Comparison of ENCODE assay signal across 2 cellular contexts in the genomic region with DNA sequence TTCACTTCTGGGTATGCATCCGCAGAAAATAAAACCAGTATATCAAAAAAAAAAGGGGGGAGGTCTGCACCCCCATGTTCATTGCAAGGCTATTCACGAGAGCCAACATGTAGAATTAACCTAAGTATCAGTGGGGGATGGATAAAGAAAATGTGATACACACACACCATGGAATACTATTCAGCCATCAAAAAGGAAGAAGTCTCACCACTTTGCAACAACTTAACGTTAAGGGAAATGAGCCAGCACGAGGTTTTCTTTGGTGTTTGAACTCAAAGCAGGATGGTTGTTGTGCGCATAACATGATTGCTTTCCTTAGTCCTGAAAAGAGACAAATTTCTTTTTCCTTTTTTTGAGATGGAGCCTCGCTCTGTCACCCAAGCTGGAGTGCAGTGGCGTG.
TF ChIP-seq lines count a peak whose summit lies in the region.

No MANE protein-coding gene starts in this region.

TF ChIP-seq in HEK293, 187 proteins besides CTCF, POLR2A, EP300 and RAD21 (continued from another document):
- TF ChIP-seq, protein P1, sequence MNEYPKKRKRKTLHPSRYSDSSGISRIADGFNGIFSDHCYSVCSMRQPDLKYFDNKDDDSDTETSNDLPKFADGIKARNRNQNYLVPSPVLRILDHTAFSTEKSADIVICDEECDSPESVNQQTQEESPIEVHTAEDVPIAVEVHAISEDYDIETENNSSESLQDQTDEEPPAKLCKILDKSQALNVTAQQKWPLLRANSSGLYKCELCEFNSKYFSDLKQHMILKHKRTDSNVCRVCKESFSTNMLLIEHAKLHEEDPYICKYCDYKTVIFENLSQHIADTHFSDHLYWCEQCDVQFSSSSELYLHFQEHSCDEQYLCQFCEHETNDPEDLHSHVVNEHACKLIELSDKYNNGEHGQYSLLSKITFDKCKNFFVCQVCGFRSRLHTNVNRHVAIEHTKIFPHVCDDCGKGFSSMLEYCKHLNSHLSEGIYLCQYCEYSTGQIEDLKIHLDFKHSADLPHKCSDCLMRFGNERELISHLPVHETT (tag by site-specific recombination; IDR thresholded peaks at IDR 0.05), result no peak
TF ChIP-seq in HEK293: peak in this region for 1.

TF ChIP-seq in K562, 482 proteins besides CTCF, POLR2A, EP300 and RAD21 (continued from another document):
- TF ChIP-seq, protein P2, sequence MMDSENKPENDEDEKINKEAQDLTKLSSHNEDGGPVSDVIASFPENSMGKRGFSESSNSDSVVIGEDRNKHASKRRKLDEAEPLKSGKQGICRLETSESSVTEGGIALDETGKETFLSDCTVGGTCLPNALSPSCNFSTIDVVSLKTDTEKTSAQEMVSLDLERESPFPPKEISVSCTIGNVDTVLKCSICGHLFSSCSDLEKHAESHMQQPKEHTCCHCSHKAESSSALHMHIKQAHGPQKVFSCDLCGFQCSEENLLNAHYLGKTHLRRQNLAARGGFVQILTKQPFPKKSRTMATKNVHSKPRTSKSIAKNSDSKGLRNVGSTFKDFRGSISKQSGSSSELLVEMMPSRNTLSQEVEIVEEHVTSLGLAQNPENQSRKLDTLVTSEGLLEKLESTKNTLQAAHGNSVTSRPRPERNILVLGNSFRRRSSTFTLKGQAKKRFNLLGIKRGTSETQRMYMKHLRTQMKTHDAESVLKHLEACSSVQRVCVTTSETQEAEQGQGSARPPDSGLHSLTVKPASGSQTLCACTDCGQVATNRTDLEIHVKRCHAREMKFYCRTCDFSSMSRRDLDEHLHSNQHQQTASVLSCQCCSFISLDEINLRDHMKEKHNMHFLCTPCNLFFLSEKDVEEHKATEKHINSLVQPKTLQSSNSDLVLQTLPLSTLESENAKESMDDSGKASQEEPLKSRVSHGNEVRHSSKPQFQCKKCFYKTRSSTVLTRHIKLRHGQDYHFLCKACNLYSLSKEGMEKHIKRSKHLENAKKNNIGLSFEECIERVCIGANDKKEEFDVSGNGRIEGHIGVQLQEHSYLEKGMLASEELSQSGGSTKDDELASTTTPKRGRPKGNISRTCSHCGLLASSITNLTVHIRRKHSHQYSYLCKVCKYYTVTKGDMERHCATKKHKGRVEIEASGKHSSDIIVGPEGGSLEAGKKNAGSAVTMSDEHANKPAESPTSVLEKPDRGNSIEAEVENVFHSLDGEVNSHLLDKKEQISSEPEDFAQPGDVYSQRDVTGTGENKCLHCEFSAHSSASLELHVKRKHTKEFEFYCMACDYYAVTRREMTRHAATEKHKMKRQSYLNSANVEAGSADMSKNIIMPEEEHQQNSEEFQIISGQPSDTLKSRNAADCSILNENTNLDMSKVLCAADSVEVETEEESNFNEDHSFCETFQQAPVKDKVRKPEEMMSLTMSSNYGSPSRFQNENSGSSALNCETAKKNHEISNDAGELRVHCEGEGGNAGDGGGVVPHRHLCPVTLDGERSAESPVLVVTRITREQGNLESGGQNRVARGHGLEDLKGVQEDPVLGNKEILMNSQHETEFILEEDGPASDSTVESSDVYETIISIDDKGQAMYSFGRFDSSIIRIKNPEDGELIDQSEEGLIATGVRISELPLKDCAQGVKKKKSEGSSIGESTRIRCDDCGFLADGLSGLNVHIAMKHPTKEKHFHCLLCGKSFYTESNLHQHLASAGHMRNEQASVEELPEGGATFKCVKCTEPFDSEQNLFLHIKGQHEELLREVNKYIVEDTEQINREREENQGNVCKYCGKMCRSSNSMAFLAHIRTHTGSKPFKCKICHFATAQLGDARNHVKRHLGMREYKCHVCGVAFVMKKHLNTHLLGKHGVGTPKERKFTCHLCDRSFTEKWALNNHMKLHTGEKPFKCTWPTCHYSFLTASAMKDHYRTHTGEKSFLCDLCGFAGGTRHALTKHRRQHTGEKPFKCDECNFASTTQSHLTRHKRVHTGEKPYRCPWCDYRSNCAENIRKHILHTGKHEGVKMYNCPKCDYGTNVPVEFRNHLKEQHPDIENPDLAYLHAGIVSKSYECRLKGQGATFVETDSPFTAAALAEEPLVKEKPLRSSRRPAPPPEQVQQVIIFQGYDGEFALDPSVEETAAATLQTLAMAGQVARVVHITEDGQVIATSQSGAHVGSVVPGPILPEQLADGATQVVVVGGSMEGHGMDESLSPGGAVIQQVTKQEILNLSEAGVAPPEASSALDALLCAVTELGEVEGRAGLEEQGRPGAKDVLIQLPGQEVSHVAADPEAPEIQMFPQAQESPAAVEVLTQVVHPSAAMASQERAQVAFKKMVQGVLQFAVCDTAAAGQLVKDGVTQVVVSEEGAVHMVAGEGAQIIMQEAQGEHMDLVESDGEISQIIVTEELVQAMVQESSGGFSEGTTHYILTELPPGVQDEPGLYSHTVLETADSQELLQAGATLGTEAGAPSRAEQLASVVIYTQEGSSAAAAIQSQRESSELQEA (IDR thresholded peaks at IDR 0.05; ENCODE audit: low read depth), result no peak
- no peak for TF ChIP-seq POLR2G (IDR thresholded peaks at IDR 0.05; ENCODE audit: low read depth, low read length)
- no peak for TF ChIP-seq ZNF668 (CRISPR knock-in tag; IDR thresholded peaks at IDR 0.05)
- no peak for TF ChIP-seq SMAD4 (CRISPR knock-in tag; conservative IDR thresholded peaks at IDR 0.05)
- TF ChIP-seq ZNF24 (IDR thresholded peaks at IDR 0.05), result no peak
- no peak for TF ChIP-seq ADNP (tag; IDR thresholded peaks at IDR 0.05)
- no peak for TF ChIP-seq GATA2 (CRISPR knock-in tag; IDR thresholded peaks at IDR 0.05)
- no peak for TF ChIP-seq GABPA (tag; conservative IDR thresholded peaks at IDR 0.05; ENCODE audit: low read depth)
- TF ChIP-seq, protein P3, sequence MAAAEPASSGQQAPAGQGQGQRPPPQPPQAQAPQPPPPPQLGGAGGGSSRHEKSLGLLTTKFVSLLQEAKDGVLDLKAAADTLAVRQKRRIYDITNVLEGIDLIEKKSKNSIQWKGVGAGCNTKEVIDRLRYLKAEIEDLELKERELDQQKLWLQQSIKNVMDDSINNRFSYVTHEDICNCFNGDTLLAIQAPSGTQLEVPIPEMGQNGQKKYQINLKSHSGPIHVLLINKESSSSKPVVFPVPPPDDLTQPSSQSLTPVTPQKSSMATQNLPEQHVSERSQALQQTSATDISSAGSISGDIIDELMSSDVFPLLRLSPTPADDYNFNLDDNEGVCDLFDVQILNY (CRISPR knock-in tag; IDR thresholded peaks at IDR 0.05), result no peak
